In genomic region chr4:19216495-19216894, GRCh38 we compare ENCODE assay signal across 8 cellular contexts.
"Had no signal": no experiment of that assay in that cellular context is flagged by ENCODE, and none has a peak within 500 bp of the region (broad histone marks: within the 10 kb centered on the region; RNA-seq: fewer than 3 reads in every experiment).

No MANE protein-coding gene starts in this region.

- H3K36me3 Mint-ChIP-seq: IgD-negative memory B cell had no signal

- H3K4me2 ChIP-seq: KMS-11 had no signal

- H3K4me1 Mint-ChIP-seq: IgD-negative memory B cell had no signal

- ATAC-seq: HepG2, K562 had no signal

- H3K27me3 Mint-ChIP-seq: IgD-negative memory B cell had no signal

- H3K27ac Mint-ChIP-seq: IgD-negative memory B cell had no signal

- H3K27ac ChIP-seq: HL-60, KMS-11 had no signal

- DNase-seq: IMR-90, KBM-7, KG1 had no signal

- H3K9ac ChIP-seq: KMS-11 had no signal

- H3K4me3 ChIP-seq: K562 had no signal

- H3K4me3 Mint-ChIP-seq: IgD-negative memory B cell had no signal
